ENCODE assay signal across 1 cellular context in the genomic region with DNA sequence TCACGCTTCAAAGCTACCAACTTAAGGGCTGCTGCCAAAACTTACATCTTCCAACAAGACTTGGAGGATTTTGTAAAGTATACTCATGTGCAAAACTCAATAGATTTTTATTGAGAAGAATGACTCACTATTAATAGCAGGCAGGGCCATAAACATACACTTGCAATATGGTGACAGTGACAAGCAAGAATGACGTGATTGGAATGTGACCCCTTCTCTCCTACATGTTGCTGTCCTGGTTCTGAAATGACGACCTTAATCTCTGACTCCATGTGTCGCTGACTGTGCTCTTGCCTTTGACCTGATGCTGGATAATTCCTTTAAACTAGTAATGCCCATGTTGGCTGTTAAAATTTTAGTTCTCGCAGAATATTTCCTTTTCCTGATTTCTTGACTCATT.
TF ChIP-seq lines count a peak whose summit lies in the region.

No MANE protein-coding gene starts in this region.

TF ChIP-seq in K562, 482 proteins besides CTCF, POLR2A, EP300 and RAD21 (continued from another document):
- TF ChIP-seq, protein P1, sequence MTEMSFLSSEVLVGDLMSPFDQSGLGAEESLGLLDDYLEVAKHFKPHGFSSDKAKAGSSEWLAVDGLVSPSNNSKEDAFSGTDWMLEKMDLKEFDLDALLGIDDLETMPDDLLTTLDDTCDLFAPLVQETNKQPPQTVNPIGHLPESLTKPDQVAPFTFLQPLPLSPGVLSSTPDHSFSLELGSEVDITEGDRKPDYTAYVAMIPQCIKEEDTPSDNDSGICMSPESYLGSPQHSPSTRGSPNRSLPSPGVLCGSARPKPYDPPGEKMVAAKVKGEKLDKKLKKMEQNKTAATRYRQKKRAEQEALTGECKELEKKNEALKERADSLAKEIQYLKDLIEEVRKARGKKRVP (CRISPR knock-in tag; IDR thresholded peaks at IDR 0.05), result no peak
- TF ChIP-seq NCOA1 (IDR thresholded peaks at IDR 0.05; ENCODE audit: low read depth) (no peak), RFX5 (IDR thresholded peaks at IDR 0.05; ENCODE audit: low read depth, low read length) (no peak), GATAD2A (IDR thresholded peaks at IDR 0.05) (no peak), ZNF175 (CRISPR knock-in tag; IDR thresholded peaks at IDR 0.05; ENCODE audit: low read depth) (no peak), MEIS2 (IDR thresholded peaks at IDR 0.05; ENCODE audit: partially characterized antibody) (peak; percentile 53), SRF (CRISPR knock-in tag; IDR thresholded peaks at IDR 0.05) (no peak), ZNF830 (CRISPR knock-in tag; IDR thresholded peaks at IDR 0.05) (no peak), SLC30A9 (CRISPR knock-in tag; IDR thresholded peaks at IDR 0.05) (no peak), EWSR1 (IDR thresholded peaks at IDR 0.05; ENCODE audit: borderline replicate concordance, low read depth, partially characterized antibody) (no peak), SIN3A (IDR thresholded peaks at IDR 0.05; ENCODE audit: borderline replicate concordance in 2 of 2, control insufficient read depth in 1 of 2, low read depth in 2 of 2, low read length in 2 of 2) (0 out of 4 replicates have a peak, but pooled peaks of 1 of the 2 experiments have one; percentile 53), HOXB6 (CRISPR knock-in tag; IDR thresholded peaks at IDR 0.05; ENCODE audit: borderline replicate concordance) (no peak)
- TF ChIP-seq, protein P2, sequence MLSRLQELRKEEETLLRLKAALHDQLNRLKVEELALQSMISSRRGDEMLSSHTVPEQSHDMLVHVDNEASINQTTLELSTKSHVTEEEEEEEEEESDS (CRISPR knock-in tag; IDR thresholded peaks at IDR 0.05), result no peak
